Comparison of ENCODE assay signal across 11 cellular contexts in the genomic region with DNA sequence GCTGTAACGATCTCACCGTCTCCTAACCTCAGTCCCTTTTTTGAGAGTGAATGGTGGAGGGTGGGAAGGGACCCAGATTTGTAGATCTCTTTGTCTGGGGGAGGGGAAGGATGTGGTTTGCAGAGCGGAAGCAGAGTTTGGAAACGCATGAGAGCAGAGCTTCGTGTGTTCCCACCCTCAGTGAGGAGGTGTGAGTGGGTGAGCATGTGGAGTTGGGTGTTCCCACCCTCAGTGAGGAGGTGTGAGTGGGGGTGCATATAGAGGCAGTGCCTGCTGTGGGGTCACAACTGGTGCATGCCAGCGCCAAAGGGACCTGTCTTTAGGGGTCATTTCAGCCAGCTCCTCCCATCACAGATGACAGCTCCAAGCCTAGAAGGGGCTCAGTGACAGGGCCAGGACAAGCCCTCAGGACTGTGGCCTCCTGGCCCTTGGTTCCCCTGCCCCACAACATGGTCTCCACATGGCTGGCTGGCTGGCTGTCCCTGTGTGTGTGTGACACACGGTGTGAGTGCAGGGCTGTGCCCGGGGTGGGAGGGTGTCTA. TPM values are rescaled to one million over a fixed set of nuclear protein-coding genes. Genes with fewer than 3 reads are reported as not detected.
A peak's percentile ranks its signal among the peaks of the same experiment; 100 is the strongest.
DNase-seq lines count a peak whose midpoint lies in the region; ATAC-seq and TF ChIP-seq lines count a peak whose summit lies in the region.
"Had no signal": no experiment of that assay in that cellular context is flagged by ENCODE, and none has a peak within 500 bp of the region (broad histone marks: within the 10 kb centered on the region; RNA-seq: fewer than 3 reads in every experiment).

No MANE protein-coding gene starts in this region.

- no peaks in the 10 kb centered on the region for H3K9me2 ChIP-seq in SK-N-SH

- H3K4me1 Mint-ChIP-seq in WTC11: peaks cover 26% of the 10 kb centered on the region

- no peaks in the 10 kb centered on the region for H3K27me3 ChIP-seq in SK-N-SH (ENCODE audit: insufficient read depth)

- no peak for TF ChIP-seq RAD21 in SK-N-SH (IDR thresholded peaks at IDR 0.05; ENCODE audit: low read length)

- peaks cover 5% of the 10 kb centered on the region; the same call in 1 of the 2 replicates for H4K20me1 ChIP-seq in SK-N-SH (ENCODE audit: insufficient read depth)

- no peak overlapping the region for H3K9ac ChIP-seq in SK-N-SH

- POLR2A ChIA-PET in HEK293 (lab: Yijun Ruan, JAX) (interaction anchor here (0.6 to 3.5 kb wide), 10 partner anchors 8 to 68 kb away, joined by 3 to 23 read pairs (median 4); a partner anchor contains a TSS), WTC11 (lab: Charles Lee) (interaction anchor here (0.8 to 1.0 kb wide), 2 partner anchors 17 to 21 kb away, joined by 3 to 5 read pairs; no protein-coding TSS in a partner anchor), SK-N-SH (lab: Yijun Ruan, JAX) (interaction anchor here (1.0 to 1.6 kb wide), 2 partner anchors 22 to 32 kb away, joined by 3 to 5 read pairs; a partner anchor contains a TSS)

- TF ChIP-seq CTCF in HEK293 (tag by site-specific recombination; IDR thresholded peaks at IDR 0.05): no peak
- TF ChIP-seq CTCF in WTC11 (IDR thresholded peaks at IDR 0.05): no peak
- TF ChIP-seq CTCF in SK-N-SH (IDR thresholded peaks at IDR 0.05): no peak

- peak overlapping the region; percentile 9; the same call in 1 of the 2 replicates for H3K4me3 Mint-ChIP-seq in WTC11

- WGBS in SK-N-SH (ENCODE audit: low lambda C conversion rate): 97% methylated on average over 5 of the region's 8 CpGs

- H3K9me3 ChIP-seq in HEK293 (ENCODE audit: control insufficient read depth, insufficient read depth, low read depth, low read length) (no peaks in the 10 kb centered on the region), SK-N-SH (no peaks in the 10 kb centered on the region)
- H3K9me3 ChIP-seq: thoracic aorta had no signal

- no peak overlapping the region; the same call in 1 of the 2 replicates for H3K27ac Mint-ChIP-seq in WTC11

- H3K36me3 Mint-ChIP-seq in WTC11: no peaks in the 10 kb centered on the region; the same call in 1 of the 2 replicates

- H3K27me3 Mint-ChIP-seq in WTC11 (ENCODE audit: low read depth): peaks cover 23% of the 10 kb centered on the region

- no peaks in the 10 kb centered on the region for H3K9me3 Mint-ChIP-seq in WTC11

- CTCF ChIA-PET in HEK293 (lab: Yijun Ruan, JAX): interaction anchor here (0.6 to 2.8 kb wide), 8 partner anchors 10 to 71 kb away, joined by 3 to 14 read pairs (median 4); no protein-coding TSS in a partner anchor
- CTCF ChIA-PET in WTC11 (lab: Charles Lee): interaction anchor here (1.1 to 2.9 kb wide), 7 partner anchors 8 to 169 kb away, joined by 3 to 12 read pairs (median 4); no protein-coding TSS in a partner anchor
- CTCF ChIA-PET in SK-N-SH (lab: Yijun Ruan, JAX): interaction anchor here (0.8 to 3.4 kb wide), 9 partner anchors 10 to 425 kb away, joined by 3 to 18 read pairs (median 4); no protein-coding TSS in a partner anchor

- H3K4me1 ChIP-seq in HEK293 (ENCODE audit: control insufficient read depth, insufficient read depth, low read length): peaks cover 5% of the 10 kb centered on the region
- peaks cover 12 to 64% of the 10 kb centered on the region in 2 experiments; a peak in 1 of 4 replicates for H3K4me1 ChIP-seq in SK-N-SH (ENCODE audit: control insufficient read depth in 1 of 2, insufficient read depth in 2 of 2, low read depth in 1 of 2, low read length in 1 of 2)

- H3K36me3 ChIP-seq in HEK293 (ENCODE audit: control insufficient read depth in 2 of 2, insufficient read depth in 1 of 2, low read length in 2 of 2) (peaks cover 10 to 36% of the 10 kb centered on the region in 2 experiments), SK-N-SH (replicated peaks in 1 of 2; ENCODE audit: control insufficient read depth in 1 of 2, insufficient read depth in 2 of 2, low read length in 1 of 2) (peaks cover 8% of the 10 kb centered on the region in 2 experiments)

- peaks cover 25% of the 10 kb centered on the region; the same call in 1 of the 2 replicates for H3K79me2 ChIP-seq in SK-N-SH (ENCODE audit: insufficient read depth)

- no peak overlapping the region for H2AFZ ChIP-seq in SK-N-SH (ENCODE audit: low read depth)

- H3K27ac ChIP-seq in HEK293 (ENCODE audit: extremely low read depth, low read depth, low read length) (no peak overlapping the region), SK-N-SH (ENCODE audit: low read depth in 2 of 2, low read length in 1 of 2) (peak overlapping the region in 1 of 2 experiments; percentile 23; a peak in 1 of 4 replicates)

- no peak overlapping the region for H3K4me2 ChIP-seq in SK-N-SH

- no peak for DNase-seq in WTC11 (ENCODE audit: low spot score)
- DNase-seq in central memory CD4-positive, alpha-beta T cell: peak; percentile 85
- peak; percentile 75 for DNase-seq in stimulated activated CD8-positive, alpha-beta memory T cell treated with anti-CD3 and anti-CD28 coated beads, Interleukin-4, amount 100 ng/mL, for 48 hours
- no peak for DNase-seq in ecto neural progenitor cell (ENCODE audit: low spot score)
- no peak for DNase-seq in SK-N-SH
- no peak for DNase-seq in NCI-H2227 (lab: John Stamatoyannopoulos, UW; ENCODE audit: unreplicated experiment)
- no peak for DNase-seq in middle frontal gyrus (ENCODE audit: extremely low spot score, low spot score)

- no peak overlapping the region for H3K4me3 ChIP-seq in HEK293 (ENCODE audit: low read depth, low read length)
- H3K4me3 ChIP-seq in SK-N-SH (ENCODE audit: low read depth in 2 of 2, low read length in 1 of 2): no peak overlapping the region
- H3K4me3 ChIP-seq: thoracic aorta had no signal

- no peak for ATAC-seq in WTC11
- ATAC-seq: Panc1 had no signal

- H3F3A ChIP-seq in SK-N-SH (replicated peaks; ENCODE audit: insufficient read depth): peaks cover 27% of the 10 kb centered on the region

- TF ChIP-seq EP300 in SK-N-SH (IDR thresholded peaks at IDR 0.05; ENCODE audit: borderline replicate concordance in 1 of 2, low read depth in 1 of 2, low read length in 1 of 2): no peak

TF ChIP-seq in HEK293, 187 proteins besides CTCF, POLR2A, EP300 and RAD21 (continues in another document):
- TF ChIP-seq TRIM28 (IDR thresholded peaks at IDR 0.05; ENCODE audit: borderline replicate concordance, low read length) (no peak), SCRT2 (tag by site-specific recombination; IDR thresholded peaks at IDR 0.05) (no peak)

TF ChIP-seq in WTC11, 78 proteins besides CTCF, POLR2A, EP300 and RAD21 (continues in another document):
- TF ChIP-seq NFE2L1 (CRISPR knock-in tag; IDR thresholded peaks at IDR 0.05): no peak
- TF ChIP-seq, protein P1, sequence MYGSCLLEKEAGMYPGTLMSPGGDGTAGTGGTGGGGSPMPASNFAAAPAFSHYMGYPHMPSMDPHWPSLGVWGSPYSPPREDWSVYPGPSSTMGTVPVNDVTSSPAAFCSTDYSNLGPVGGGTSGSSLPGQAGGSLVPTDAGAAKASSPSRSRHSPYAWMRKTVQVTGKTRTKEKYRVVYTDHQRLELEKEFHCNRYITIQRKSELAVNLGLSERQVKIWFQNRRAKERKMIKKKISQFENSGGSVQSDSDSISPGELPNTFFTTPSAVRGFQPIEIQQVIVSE (CRISPR knock-in tag; IDR thresholded peaks at IDR 0.05; ENCODE audit: borderline replicate concordance): no peak

TF ChIP-seq in SK-N-SH, 30 proteins besides CTCF, POLR2A, EP300 and RAD21 (continues in another document):
- TF ChIP-seq, protein P2, sequence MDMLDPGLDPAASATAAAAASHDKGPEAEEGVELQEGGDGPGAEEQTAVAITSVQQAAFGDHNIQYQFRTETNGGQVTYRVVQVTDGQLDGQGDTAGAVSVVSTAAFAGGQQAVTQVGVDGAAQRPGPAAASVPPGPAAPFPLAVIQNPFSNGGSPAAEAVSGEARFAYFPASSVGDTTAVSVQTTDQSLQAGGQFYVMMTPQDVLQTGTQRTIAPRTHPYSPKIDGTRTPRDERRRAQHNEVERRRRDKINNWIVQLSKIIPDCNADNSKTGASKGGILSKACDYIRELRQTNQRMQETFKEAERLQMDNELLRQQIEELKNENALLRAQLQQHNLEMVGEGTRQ (IDR thresholded peaks at IDR 0.05; ENCODE audit: borderline replicate concordance, low read depth, low read length): no peak
- TF ChIP-seq FOSL2 (IDR thresholded peaks at IDR 0.05; ENCODE audit: borderline replicate concordance, low read depth) (no peak), NFIC (IDR thresholded peaks at IDR 0.05; ENCODE audit: borderline replicate concordance) (no peak), ELF1 (IDR thresholded peaks at IDR 0.05) (no peak), RFX5 (IDR thresholded peaks at IDR 0.05; ENCODE audit: low read length) (no peak), POLR2AphosphoS5 (IDR thresholded peaks at IDR 0.05; ENCODE audit: low read depth, low read length) (no peak), CHD2 (IDR thresholded peaks at IDR 0.05; ENCODE audit: low read length, partially characterized antibody) (no peak)
- TF ChIP-seq, protein P3, sequence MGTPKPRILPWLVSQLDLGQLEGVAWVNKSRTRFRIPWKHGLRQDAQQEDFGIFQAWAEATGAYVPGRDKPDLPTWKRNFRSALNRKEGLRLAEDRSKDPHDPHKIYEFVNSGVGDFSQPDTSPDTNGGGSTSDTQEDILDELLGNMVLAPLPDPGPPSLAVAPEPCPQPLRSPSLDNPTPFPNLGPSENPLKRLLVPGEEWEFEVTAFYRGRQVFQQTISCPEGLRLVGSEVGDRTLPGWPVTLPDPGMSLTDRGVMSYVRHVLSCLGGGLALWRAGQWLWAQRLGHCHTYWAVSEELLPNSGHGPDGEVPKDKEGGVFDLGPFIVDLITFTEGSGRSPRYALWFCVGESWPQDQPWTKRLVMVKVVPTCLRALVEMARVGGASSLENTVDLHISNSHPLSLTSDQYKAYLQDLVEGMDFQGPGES (IDR thresholded peaks at IDR 0.05; ENCODE audit: low read depth, low read length): no peak

RNA-seq across cellular contexts. Expression of a gene that starts 1.8 kb away (rescaled TPM):
- total RNA-seq in WTC11 (2021): 12.1 to 15.7 TPM (median 15.6 TPM) in 3 replicates
- polyA plus RNA-seq in SK-N-SH (2012; rRNA removed): 12.9 and 16.5 TPM in 2 replicates
- polyA plus RNA-seq in SK-N-SH (2012; cell fraction: cytosol; rRNA removed): 9.3 and 10.9 TPM in 2 replicates
- polyA plus RNA-seq in SK-N-SH (2012; cell fraction: nucleus; rRNA removed): 5.9 and 8.6 TPM in 2 replicates

RNA-seq across cellular contexts. Expression of a gene that starts 19.8 kb away (rescaled TPM):
- total RNA-seq in WTC11 (2021): 102 to 111 TPM (median 104 TPM) in 3 replicates
- polyA plus RNA-seq in SK-N-SH (2012; rRNA removed): 24.2 and 39.8 TPM in 2 replicates
- 23.0 and 26.3 TPM in 2 replicates for polyA plus RNA-seq in SK-N-SH (2012; cell fraction: cytosol; rRNA removed)
- polyA plus RNA-seq in SK-N-SH (2012; cell fraction: nucleus; rRNA removed): 54.1 and 67.6 TPM in 2 replicates
- total RNA-seq: mononuclear cell had no signal

RNA-seq across cellular contexts. Expression of a gene that starts 23.3 kb away (rescaled TPM):
- total RNA-seq in WTC11 (2021): 34.4 to 48.0 TPM (median 36.6 TPM) in 3 replicates
- 41.5 and 43.6 TPM in 2 replicates for polyA plus RNA-seq in SK-N-SH (2012; rRNA removed)
- polyA plus RNA-seq in SK-N-SH (2012; cell fraction: cytosol; rRNA removed): 11.5 and 18.3 TPM in 2 replicates
- polyA plus RNA-seq in SK-N-SH (2012; cell fraction: nucleus; rRNA removed): 118 and 131 TPM in 2 replicates

RNA-seq across cellular contexts. Expression of a gene that starts 24.2 kb away (rescaled TPM):
- 266 to 273 TPM (median 266 TPM) in 3 replicates for total RNA-seq in WTC11 (2021)
- 480 and 533 TPM in 2 replicates for polyA plus RNA-seq in SK-N-SH (2012; rRNA removed)
- 326 and 421 TPM in 2 replicates for polyA plus RNA-seq in SK-N-SH (2012; cell fraction: cytosol; rRNA removed)
- 286 and 336 TPM in 2 replicates for polyA plus RNA-seq in SK-N-SH (2012; cell fraction: nucleus; rRNA removed)

RNA-seq across cellular contexts. Expression of a gene that starts 53.6 kb away (rescaled TPM):
- 8.7 to 12.3 TPM (median 9.0 TPM) in 3 replicates for total RNA-seq in WTC11 (2021)
- polyA plus RNA-seq in SK-N-SH (2012; rRNA removed): 2.7 and 3.1 TPM in 2 replicates
- polyA plus RNA-seq in SK-N-SH (2012; cell fraction: cytosol; rRNA removed): 3.4 and 4.0 TPM in 2 replicates
- polyA plus RNA-seq in SK-N-SH (2012; cell fraction: nucleus; rRNA removed): 2.8 and 4.0 TPM in 2 replicates

Comparison
In these comparisons a context has a peak if more than half of its experiments do, and no peak if none do; other contexts are left out.
1. DNase-seq: peak in central memory CD4-positive, alpha-beta T cell (single experiment) and stimulated activated CD8-positive, alpha-beta memory T cell treated with anti-CD3 and anti-CD28 coated beads, Interleukin-4, amount 100 ng/mL, for 48 hours (single experiment); none in WTC11 (single experiment), ecto neural progenitor cell (single experiment), SK-N-SH (single experiment), NCI-H2227 (single experiment) and middle frontal gyrus (single experiment).